In the genomic region with DNA sequence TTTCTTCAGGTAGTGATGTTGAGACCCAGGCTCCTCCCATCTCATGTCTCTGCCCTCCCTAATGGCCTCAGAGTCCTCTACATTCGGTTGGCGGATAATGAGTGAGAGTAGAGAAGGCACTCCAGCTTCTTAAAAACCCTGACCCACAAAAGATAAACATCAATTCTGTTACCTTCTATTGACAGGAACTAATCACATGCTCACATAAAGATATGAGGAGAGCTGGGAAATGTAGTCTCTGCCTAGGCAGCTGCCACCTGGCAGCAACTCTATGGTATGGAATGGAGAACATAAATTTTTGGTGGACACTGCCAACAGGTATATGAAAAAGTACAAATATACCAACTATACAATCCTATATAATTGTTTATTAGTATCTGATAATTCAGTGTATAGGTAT, we compare ENCODE assay signal across 22 cellular contexts.
"Had no signal": no experiment of that assay in that cellular context is flagged by ENCODE, and none has a peak within 500 bp of the region (broad histone marks: within the 10 kb centered on the region; RNA-seq: fewer than 3 reads in every experiment).

No MANE protein-coding gene starts in this region.

- H3K27me3 ChIP-seq: brain microvascular endothelial cell, colonic mucosa, hepatocyte, neural progenitor cell, tibial nerve, uterus had no signal

- H3K9me3 Mint-ChIP-seq: activated naive CD4-positive, alpha-beta T cell treated with anti-CD3 and anti-CD28 coated beads for 36 hours; activated T-cell treated with anti-CD3 and anti-CD28 coated beads, Interleukin-2, amount 50 U/mL, for 4 hours; endodermal cell; neural progenitor cell; stimulated activated naive CD8-positive, alpha-beta T cell treated with anti-CD3 and anti-CD28 coated beads, Interleukin-15, Interleukin-2, amounts not matched to agents 100 ng/mL and 50 ng/mL, for 24 hours had no signal

- H3K4me1 ChIP-seq: colonic mucosa, neural progenitor cell, tibial nerve, uterus had no signal

- DNase-seq: activated CD4-positive, alpha-beta T cell treated with anti-CD3 and anti-CD28 coated beads, Interleukin-2, amount 50 U/mL, for 1 hour; activated CD4-positive, CD25-positive, alpha-beta regulatory T cell treated with anti-CD3 and anti-CD28 coated beads, Interleukin-2, amount 50 U/mL, for 72 hours; activated CD8-positive, alpha-beta memory T cell treated with anti-CD3 and anti-CD28 coated beads, Interleukin-2, amount 50 U/mL, for 4 hours; activated naive CD4-positive, alpha-beta T cell treated with anti-CD3 and anti-CD28 coated beads for 36 hours; activated T-cell treated with anti-CD3 and anti-CD28 coated beads, Interleukin-2, amount 50 U/mL, for 4 hours; aorta; brain microvascular endothelial cell; central memory CD4-positive, alpha-beta T cell; colonic mucosa; endodermal cell; foreskin fibroblast; left cardiac atrium; mesenchymal stem cell; naive thymus-derived CD4-positive, alpha-beta T cell; stimulated activated CD4-positive, alpha-beta T cell treated with anti-CD3 and anti-CD28 coated beads, Interleukin-1b, Interleukin-23, amount 100 ng/mL, for 48 hours; uterus had no signal

- H3K4me2 ChIP-seq: hepatocyte, neural progenitor cell had no signal

- H3K4me3 Mint-ChIP-seq: activated naive CD4-positive, alpha-beta T cell treated with anti-CD3 and anti-CD28 coated beads for 36 hours; activated T-cell treated with anti-CD3 and anti-CD28 coated beads, Interleukin-2, amount 50 U/mL, for 4 hours; endodermal cell; naive thymus-derived CD4-positive, alpha-beta T cell; neural progenitor cell; stimulated activated naive CD8-positive, alpha-beta T cell treated with anti-CD3 and anti-CD28 coated beads, Interleukin-15, Interleukin-2, amounts not matched to agents 100 ng/mL and 50 ng/mL, for 24 hours had no signal

- H3K4me3 ChIP-seq: colonic mucosa, hepatocyte, neural progenitor cell, tibial nerve, uterus had no signal

- ATAC-seq: activated T-cell treated with anti-CD3 and anti-CD28 coated beads, Interleukin-2, amount 50 U/mL, for 4 hours; left cardiac atrium; naive thymus-derived CD4-positive, alpha-beta T cell had no signal

- H3K27me3 Mint-ChIP-seq: naive thymus-derived CD4-positive, alpha-beta T cell; progenitor cell of endocrine pancreas; stimulated activated naive CD8-positive, alpha-beta T cell treated with anti-CD3 and anti-CD28 coated beads, Interleukin-15, Interleukin-2, amounts not matched to agents 100 ng/mL and 50 ng/mL, for 24 hours had no signal

- H3K27ac Mint-ChIP-seq: activated naive CD4-positive, alpha-beta T cell treated with anti-CD3 and anti-CD28 coated beads for 36 hours; endodermal cell; naive thymus-derived CD4-positive, alpha-beta T cell; neural progenitor cell; progenitor cell of endocrine pancreas; stimulated activated naive CD8-positive, alpha-beta T cell treated with anti-CD3 and anti-CD28 coated beads, Interleukin-15, Interleukin-2, amounts not matched to agents 100 ng/mL and 50 ng/mL, for 24 hours had no signal

- H3K27ac ChIP-seq: brain microvascular endothelial cell, colonic mucosa, epithelial cell of prostate, hepatocyte, neural progenitor cell, tibial nerve, uterus had no signal

- H3K79me2 ChIP-seq: hepatocyte had no signal

- H3K36me3 ChIP-seq: brain microvascular endothelial cell, colonic mucosa, neural progenitor cell, tibial nerve, uterus had no signal

- H3K4me1 Mint-ChIP-seq: naive thymus-derived CD4-positive, alpha-beta T cell; neural progenitor cell had no signal

- H2AFZ ChIP-seq: hepatocyte, neural progenitor cell had no signal
